Comparison of ENCODE assay signal across 8 cellular contexts in the genomic region with DNA sequence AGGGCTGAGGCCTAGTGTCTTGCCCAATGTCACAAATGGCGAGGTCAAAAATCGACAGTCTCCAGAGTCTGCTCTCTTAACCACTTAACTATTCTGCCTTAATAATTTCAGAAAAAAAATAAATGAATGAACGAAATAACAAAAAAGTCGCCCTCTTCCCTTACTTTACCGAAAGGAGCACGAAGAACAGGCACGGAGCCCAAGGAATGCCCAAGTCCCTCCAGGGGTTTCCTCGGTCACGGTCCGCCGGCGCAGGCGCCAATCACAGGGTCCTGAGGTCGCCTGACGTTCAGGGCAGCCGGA.
DNase-seq lines count a peak whose midpoint lies in the region; ATAC-seq and TF ChIP-seq lines count a peak whose summit lies in the region.

No MANE protein-coding gene starts in this region.

- H3K4me1 Mint-ChIP-seq in T-helper 1 cell treated with Interleukin-12 subunit alpha and Interleukin-12 subunit beta and Interleukin-4 antibody, amounts not matched to agents 30 μg/mL and 1 μg/mL, for 36 hours (ENCODE audit: low read depth) = peaks cover 39% of the 10 kb centered on the region

- H3K27ac ChIP-seq in KMS-11 (peak overlapping the region; percentile 53), cingulate gyrus (ENCODE audit: low read depth, low read length) (peak overlapping the region; percentile 91)

- no peaks in the 10 kb centered on the region for H3K9me3 ChIP-seq in mucosa of stomach (ENCODE audit: control insufficient read depth, low read length)

- ATAC-seq in HG02981 (IDR thresholded peaks at IDR 0.05; ENCODE audit: unreplicated experiment) = no peak

- H3K9ac ChIP-seq in KMS-11 (peak overlapping the region; percentile 43; the same call in 1 of the 2 replicates), mucosa of stomach (ENCODE audit: low read length) (peak overlapping the region; percentile 81)

- no peaks in the 10 kb centered on the region for H3K36me3 ChIP-seq in KMS-11 (ENCODE audit: insufficient read depth)
- no peaks in the 10 kb centered on the region for H3K36me3 ChIP-seq in mucosa of stomach (ENCODE audit: control insufficient read depth, insufficient read depth, low read length)

- TF ChIP-seq CTCF in KMS-11 (conservative IDR thresholded peaks at IDR 0.05; ENCODE audit: low read depth, low read length) = no peak
- no peak for TF ChIP-seq CTCF in GM10248 (IDR thresholded peaks at IDR 0.05; ENCODE audit: control extremely low read depth, extremely low read depth, low read depth, missing control alignments)

- DNase-seq in T-helper 1 cell (no peak), dedifferentiated amniotic fluid mesenchymal stem cell (ENCODE audit: extremely low spot score) (no peak), GM10248 (ENCODE audit: extremely low spot score) (no peak)

- H3K4me1 ChIP-seq in KMS-11 (ENCODE audit: low read depth, poor library complexity, severe bottlenecking) (peaks cover 26% of the 10 kb centered on the region), mucosa of stomach (ENCODE audit: control insufficient read depth, insufficient read depth, low read length) (peaks cover 9% of the 10 kb centered on the region)

- peak overlapping the region; percentile 99 for H3K4me3 Mint-ChIP-seq in T-helper 1 cell treated with Interleukin-12 subunit alpha and Interleukin-12 subunit beta and Interleukin-4 antibody, amounts not matched to agents 30 μg/mL and 1 μg/mL, for 36 hours

- no peaks in the 10 kb centered on the region for H4K20me1 ChIP-seq in KMS-11 (ENCODE audit: insufficient read depth)

- peak overlapping the region; percentile 97 for H3K4me2 ChIP-seq in KMS-11

- H3K79me2 ChIP-seq in KMS-11 (ENCODE audit: insufficient read depth, low read depth) = peaks cover 35% of the 10 kb centered on the region

- CTCF ChIA-PET in GM10248 (lab: Yijun Ruan, JAX) = interaction anchor here (0.9 to 11.0 kb wide), 5 partner anchors 8 to 30 kb away, joined by 3 to 111 read pairs (median 3); no protein-coding TSS in a partner anchor

- H3K36me3 Mint-ChIP-seq in T-helper 1 cell treated with Interleukin-12 subunit alpha and Interleukin-12 subunit beta and Interleukin-4 antibody, amounts not matched to agents 30 μg/mL and 1 μg/mL, for 36 hours (ENCODE audit: low read depth) = peaks cover 45% of the 10 kb centered on the region

- H2AFZ ChIP-seq in KMS-11 (ENCODE audit: low read depth) = peak overlapping the region; percentile 89

- POLR2A ChIA-PET in GM10248 (lab: Yijun Ruan, JAX) = no interaction called here

- no peaks in the 10 kb centered on the region for H3K27me3 Mint-ChIP-seq in T-helper 1 cell treated with Interleukin-12 subunit alpha and Interleukin-12 subunit beta and Interleukin-4 antibody, amounts not matched to agents 30 μg/mL and 1 μg/mL, for 36 hours (ENCODE audit: low read depth)

- no peak overlapping the region for H3K4me3 ChIP-seq in KMS-11 (IDR thresholded peaks at IDR 0.05; ENCODE audit: insufficient read depth, low read depth, low read length)
- peak overlapping the region; percentile 81 for H3K4me3 ChIP-seq in mucosa of stomach (ENCODE audit: low read length)

- H3K9me3 Mint-ChIP-seq in T-helper 1 cell treated with Interleukin-12 subunit alpha and Interleukin-12 subunit beta and Interleukin-4 antibody, amounts not matched to agents 30 μg/mL and 1 μg/mL, for 36 hours = no peaks in the 10 kb centered on the region

- no peaks in the 10 kb centered on the region for H3K27me3 ChIP-seq in KMS-11 (ENCODE audit: insufficient read depth, low read depth)
- H3K27me3 ChIP-seq in mucosa of stomach (ENCODE audit: control insufficient read depth, insufficient read depth, low read length) = no peaks in the 10 kb centered on the region

- peak overlapping the region; percentile 99 for H3K27ac Mint-ChIP-seq in T-helper 1 cell treated with Interleukin-12 subunit alpha and Interleukin-12 subunit beta and Interleukin-4 antibody, amounts not matched to agents 30 μg/mL and 1 μg/mL, for 36 hours
